In the genomic region with DNA sequence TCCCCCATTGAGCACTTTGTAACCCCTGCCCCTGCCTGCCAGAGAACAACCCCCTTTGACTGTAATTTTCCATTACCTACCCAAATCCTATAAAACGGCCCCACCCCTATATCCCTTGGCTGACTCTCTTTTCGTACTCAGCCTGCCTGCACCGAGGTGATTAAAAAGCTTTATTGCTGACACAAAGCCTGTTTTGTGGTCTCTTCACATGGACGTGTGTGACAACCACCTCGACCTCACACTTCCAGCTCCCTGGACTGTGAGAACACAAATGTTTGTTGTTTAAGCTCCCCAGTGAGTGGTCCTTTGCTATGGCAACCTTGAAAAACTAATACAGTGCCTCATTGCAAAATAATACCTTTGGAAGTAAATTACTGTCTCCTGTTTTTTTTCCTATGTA, we compare ENCODE assay signal across 1 cellular context.
TF ChIP-seq lines count a peak whose summit lies in the region.

No MANE protein-coding gene starts in this region.

TF ChIP-seq in GM23338, 12 proteins besides CTCF, POLR2A, EP300 and RAD21 (continued from another document):
- TF ChIP-seq ETS1 (IDR thresholded peaks at IDR 0.05): no peak
- TF ChIP-seq CREB1 (CRISPR knock-in tag; IDR thresholded peaks at IDR 0.05; ENCODE audit: low read depth): no peak
- TF ChIP-seq, protein P1, sequence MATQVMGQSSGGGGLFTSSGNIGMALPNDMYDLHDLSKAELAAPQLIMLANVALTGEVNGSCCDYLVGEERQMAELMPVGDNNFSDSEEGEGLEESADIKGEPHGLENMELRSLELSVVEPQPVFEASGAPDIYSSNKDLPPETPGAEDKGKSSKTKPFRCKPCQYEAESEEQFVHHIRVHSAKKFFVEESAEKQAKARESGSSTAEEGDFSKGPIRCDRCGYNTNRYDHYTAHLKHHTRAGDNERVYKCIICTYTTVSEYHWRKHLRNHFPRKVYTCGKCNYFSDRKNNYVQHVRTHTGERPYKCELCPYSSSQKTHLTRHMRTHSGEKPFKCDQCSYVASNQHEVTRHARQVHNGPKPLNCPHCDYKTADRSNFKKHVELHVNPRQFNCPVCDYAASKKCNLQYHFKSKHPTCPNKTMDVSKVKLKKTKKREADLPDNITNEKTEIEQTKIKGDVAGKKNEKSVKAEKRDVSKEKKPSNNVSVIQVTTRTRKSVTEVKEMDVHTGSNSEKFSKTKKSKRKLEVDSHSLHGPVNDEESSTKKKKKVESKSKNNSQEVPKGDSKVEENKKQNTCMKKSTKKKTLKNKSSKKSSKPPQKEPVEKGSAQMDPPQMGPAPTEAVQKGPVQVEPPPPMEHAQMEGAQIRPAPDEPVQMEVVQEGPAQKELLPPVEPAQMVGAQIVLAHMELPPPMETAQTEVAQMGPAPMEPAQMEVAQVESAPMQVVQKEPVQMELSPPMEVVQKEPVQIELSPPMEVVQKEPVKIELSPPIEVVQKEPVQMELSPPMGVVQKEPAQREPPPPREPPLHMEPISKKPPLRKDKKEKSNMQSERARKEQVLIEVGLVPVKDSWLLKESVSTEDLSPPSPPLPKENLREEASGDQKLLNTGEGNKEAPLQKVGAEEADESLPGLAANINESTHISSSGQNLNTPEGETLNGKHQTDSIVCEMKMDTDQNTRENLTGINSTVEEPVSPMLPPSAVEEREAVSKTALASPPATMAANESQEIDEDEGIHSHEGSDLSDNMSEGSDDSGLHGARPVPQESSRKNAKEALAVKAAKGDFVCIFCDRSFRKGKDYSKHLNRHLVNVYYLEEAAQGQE (IDR thresholded peaks at IDR 0.05; ENCODE audit: unreplicated experiment): no peak
- no peak for TF ChIP-seq ZNF462 (CRISPR knock-in tag; IDR thresholded peaks at IDR 0.05)
- no peak for TF ChIP-seq NANOG (IDR thresholded peaks at IDR 0.05; ENCODE audit: borderline replicate concordance)
- no peak for TF ChIP-seq JUNB (IDR thresholded peaks at IDR 0.05; ENCODE audit: unreplicated experiment)
- no peak for TF ChIP-seq ZNF114 (CRISPR knock-in tag; IDR thresholded peaks at IDR 0.05)
- no peak for TF ChIP-seq STAT1 (IDR thresholded peaks at IDR 0.05; ENCODE audit: unreplicated experiment)
- no peak for TF ChIP-seq POLR2AphosphoS5 (IDR thresholded peaks at IDR 0.05; ENCODE audit: low read depth)
- TF ChIP-seq EZH2phosphoT487 (IDR thresholded peaks at IDR 0.05; ENCODE audit: unreplicated experiment): no peak
- no peak for TF ChIP-seq EZH2 (IDR thresholded peaks at IDR 0.05; ENCODE audit: low read depth, unreplicated experiment)
